ENCODE assay signal across 2 cellular contexts in genomic region chr5:14810941-14811573, GRCh38.
TF ChIP-seq lines count a peak whose summit lies in the region.

No MANE protein-coding gene starts in this region.

TF ChIP-seq in SK-N-SH, 30 proteins besides CTCF, POLR2A, EP300 and RAD21 (continued from another document):
- no peak for TF ChIP-seq PBX3 (IDR thresholded peaks at IDR 0.05)
TF ChIP-seq in SK-N-SH: peak in this region for 0.

TF ChIP-seq in SK-N-SH treated with all-trans-retinoic acid at 6 μM for 48 hours, 23 proteins besides CTCF, POLR2A, EP300 and RAD21 (continued from another document):
- TF ChIP-seq ISL1 (CRISPR knock-in tag; IDR thresholded peaks at IDR 0.05) (no peak), ZC3H10 (CRISPR knock-in tag; IDR thresholded peaks at IDR 0.05) (no peak), TSHZ2 (CRISPR knock-in tag; IDR thresholded peaks at IDR 0.05) (no peak), CSRNP3 (CRISPR knock-in tag; IDR thresholded peaks at IDR 0.05) (no peak), ZNF565 (CRISPR knock-in tag; conservative IDR thresholded peaks at IDR 0.05; ENCODE audit: low read depth) (no peak), ESRRG (CRISPR knock-in tag; IDR thresholded peaks at IDR 0.05) (no peak), RARB (CRISPR knock-in tag; IDR thresholded peaks at IDR 0.05) (no peak)
TF ChIP-seq in SK-N-SH treated with all-trans-retinoic acid at 6 μM for 48 hours: peak in this region for 0.
